Comparison of ENCODE assay signal across 13 cellular contexts in genomic region chr12:102096855-102097254, GRCh38. TPM values are rescaled to one million over a fixed set of nuclear protein-coding genes. Genes with fewer than 3 reads are reported as not detected.
DNase-seq lines count a peak whose midpoint lies in the region; ATAC-seq and TF ChIP-seq lines count a peak whose summit lies in the region.
"Had no signal": no experiment of that assay in that cellular context is flagged by ENCODE, and none has a peak within 500 bp of the region (broad histone marks: within the 10 kb centered on the region; RNA-seq: fewer than 3 reads in every experiment).

No MANE protein-coding gene starts in this region.

- H3K27me3 Mint-ChIP-seq in glutamatergic neuron (ENCODE audit: unreplicated experiment): no peaks in the 10 kb centered on the region
- H3K27me3 Mint-ChIP-seq: T-helper 17 cell had no signal

- TF ChIP-seq CTCF in VCaP (conservative IDR thresholded peaks at IDR 0.05) (no peak), glutamatergic neuron (IDR thresholded peaks at IDR 0.05; ENCODE audit: partially characterized antibody, unreplicated experiment) (no peak)

- no peak overlapping the region for H3K4me3 Mint-ChIP-seq in glutamatergic neuron (ENCODE audit: unreplicated experiment)
- H3K4me3 Mint-ChIP-seq: T-helper 17 cell had no signal

- H3K9me3 Mint-ChIP-seq in glutamatergic neuron (ENCODE audit: unreplicated experiment): no peaks in the 10 kb centered on the region

- no peak overlapping the region for H3K27ac Mint-ChIP-seq in glutamatergic neuron (ENCODE audit: unreplicated experiment)
- H3K27ac Mint-ChIP-seq: T-helper 17 cell had no signal

- H3K36me3 Mint-ChIP-seq in glutamatergic neuron (ENCODE audit: unreplicated experiment): no peaks in the 10 kb centered on the region

- ATAC-seq in HG02981 (IDR thresholded peaks at IDR 0.05; ENCODE audit: unreplicated experiment): no peak
- ATAC-seq: T-helper 17 cell had no signal

- H3K27ac ChIP-seq in VCaP: peak overlapping the region; percentile 12; the same call in 1 of the 2 replicates

- DNase-seq in NCI-H2081 (lab: John Stamatoyannopoulos, UW): peak; percentile 5 to 43
- DNase-seq in NCI-H2081 treated with DMSO at 0.1 percent for 48 hours (lab: John Stamatoyannopoulos, UW): no peak
- peak; percentile 72 for DNase-seq in NCI-H748 (lab: John Stamatoyannopoulos, UW; ENCODE audit: unreplicated experiment)
- DNase-seq in glutamatergic neuron: no peak
- DNase-seq in iPS-NIHi7 (ENCODE audit: extremely low spot score): no peak
- DNase-seq: DMS 273 treated with DMSO at 0.1 percent for 48 hours, H7, MV-4-11, NCI-H1436, SHP77 treated with DMSO at 0.1 percent for 48 hours, T-helper 17 cell had no signal

- no peaks in the 10 kb centered on the region for H3K4me1 Mint-ChIP-seq in glutamatergic neuron (ENCODE audit: low read depth, unreplicated experiment)

RNA-seq across cellular contexts. Expression of gene NUP37, which starts 23.1 kb away (rescaled TPM):
- 7.1 TPM for total RNA-seq in glutamatergic neuron (ENCODE audit: unreplicated experiment)

RNA-seq across cellular contexts. Expression of gene PARPBP, which starts 23.1 kb away (rescaled TPM):
- total RNA-seq in glutamatergic neuron (ENCODE audit: unreplicated experiment): 6.3 TPM

RNA-seq across cellular contexts. Expression of gene WASHC3, which starts 35.1 kb away (rescaled TPM):
- total RNA-seq in glutamatergic neuron (ENCODE audit: unreplicated experiment): 35.1 TPM

Comparison
In these comparisons a context has a peak if more than half of its experiments do, and no peak if none do; other contexts are left out.
1. DNase-seq: peak in NCI-H2081 (2 of 2) and NCI-H748 (single experiment); none in NCI-H2081 treated with DMSO at 0.1 percent for 48 hours (single experiment), glutamatergic neuron (single experiment) and iPS-NIHi7 (single experiment).